In genomic region chr14:49966304-49966809, GRCh38 we compare ENCODE assay signal across 11 cellular contexts.
DNase-seq lines count a peak whose midpoint lies in the region; ATAC-seq and TF ChIP-seq lines count a peak whose summit lies in the region.
"Had no signal": no experiment of that assay in that cellular context is flagged by ENCODE, and none has a peak within 500 bp of the region (broad histone marks: within the 10 kb centered on the region; RNA-seq: fewer than 3 reads in every experiment).

No MANE protein-coding gene starts in this region.

- H2AFZ ChIP-seq in ACC112 (ENCODE audit: low read length, unreplicated experiment) = peak overlapping the region; percentile 16

- H3K4me1 ChIP-seq in ACC112 (ENCODE audit: control insufficient read depth, insufficient read depth, low read length, unreplicated experiment) (peaks cover 34% of the 10 kb centered on the region), mucosa of descending colon (ENCODE audit: low read depth) (peaks cover 34% of the 10 kb centered on the region)

- H3K27ac ChIP-seq in ACC112 (ENCODE audit: low read depth, low read length) (no peak overlapping the region), epithelial cell of prostate (peak overlapping the region; percentile 96)

- no peaks in the 10 kb centered on the region for H3K9me3 ChIP-seq in mucosa of descending colon

- H3K36me3 ChIP-seq in ACC112 (ENCODE audit: insufficient read depth, low read length) = no peaks in the 10 kb centered on the region
- H3K36me3 ChIP-seq in mucosa of descending colon (ENCODE audit: low read depth) = no peaks in the 10 kb centered on the region

- H3K4me3 ChIP-seq in ACC112 (ENCODE audit: low read depth, low read length) (no peak overlapping the region), mucosa of descending colon (no peak overlapping the region)

- DNase-seq in NCI-H226 = peak; percentile 65
- no peak for DNase-seq in epithelial cell of prostate (ENCODE audit: low read depth, low spot score)
- DNase-seq in mucosa of descending colon = peak; percentile 70 to 77 (median 76)
- DNase-seq in effector CD4-positive, alpha-beta T cell = no peak
- no peak for DNase-seq in activated T-cell treated with anti-CD3 and anti-CD28 coated beads, Interleukin-2, amount 50 U/mL, for 48 hours
- no peak for DNase-seq in GM19238 (ENCODE audit: insufficient read length, low spot score)
- DNase-seq: hippocampal formation; OCI-M1; stimulated activated naive B cell treated with anti-CD40 and anti-IgM and Interleukin-4, amounts not matched to agents 10 μg/mL and 1 μg/mL and 100 μg/mL, for 72 hours had no signal

- H3K27me3 ChIP-seq in ACC112 (ENCODE audit: insufficient read depth, low read length) = no peaks in the 10 kb centered on the region

- intact Hi-C loops in mucosa of descending colon (cut with DNase I, micrococcal nuclease) = loop anchor here in 1 of 2 donors (10.0 kb wide), 1 partner anchor 72 kb away; the partner anchor contains the start of gene ARF6

- H3K79me2 ChIP-seq in ACC112 (ENCODE audit: control insufficient read depth, insufficient read depth, low read length, unreplicated experiment) = no peaks in the 10 kb centered on the region

- peak; percentile 81 for ATAC-seq in mucosa of descending colon
- no peak for ATAC-seq in GM18520 (IDR thresholded peaks at IDR 0.05; ENCODE audit: unreplicated experiment)
- ATAC-seq: stimulated activated naive B cell treated with anti-CD40 and anti-IgM and Interleukin-4, amounts not matched to agents 10 μg/mL and 1 μg/mL and 100 μg/mL, for 72 hours had no signal

- no peak for TF ChIP-seq CTCF in mucosa of descending colon (IDR thresholded peaks at IDR 0.05)

Comparison
In these comparisons a context has a peak if more than half of its experiments do, and no peak if none do; other contexts are left out.
1. DNase-seq: peak in NCI-H226 (single experiment) and mucosa of descending colon (3 of 3); none in epithelial cell of prostate (single experiment), effector CD4-positive, alpha-beta T cell (single experiment), activated T-cell treated with anti-CD3 and anti-CD28 coated beads, Interleukin-2, amount 50 U/mL, for 48 hours (0 of 2) and GM19238 (single experiment).